15 cellular contexts compared by ENCODE assay signal in the genomic region with DNA sequence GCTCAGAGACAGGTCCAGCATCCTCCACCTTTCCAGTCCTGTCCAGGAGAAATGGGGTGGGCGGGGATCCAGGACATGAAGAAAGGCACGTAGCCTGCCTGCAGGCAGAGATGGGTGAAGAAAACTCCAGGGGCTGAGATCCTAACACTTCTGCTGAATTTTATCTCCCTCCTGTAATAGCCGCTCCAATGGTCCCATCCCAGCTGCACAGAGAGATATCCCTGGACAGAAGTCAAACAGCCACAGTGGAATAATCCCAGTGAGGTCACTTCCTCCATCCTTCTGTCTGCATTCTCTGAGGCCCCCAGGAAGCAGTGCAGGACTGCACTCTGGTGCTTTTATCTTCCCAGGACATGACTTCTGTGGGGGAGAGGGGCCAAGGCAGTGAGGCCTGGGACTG. TPM values are rescaled to one million over a fixed set of nuclear protein-coding genes. Genes with fewer than 3 reads are reported as not detected.
DNase-seq lines count a peak whose midpoint lies in the region; TF ChIP-seq lines count a peak whose summit lies in the region.
"Had no signal": no experiment of that assay in that cellular context is flagged by ENCODE, and none has a peak within 500 bp of the region (broad histone marks: within the 10 kb centered on the region; RNA-seq: fewer than 3 reads in every experiment).

No MANE protein-coding gene starts in this region.

- H3K4me3 Mint-ChIP-seq in endodermal cell (peak overlapping the region; percentile 3), mesothelial cell of epicardium (peak overlapping the region; percentile 14), chondrocyte (ENCODE audit: unreplicated experiment) (no peak overlapping the region)

- H3K9me3 ChIP-seq in endodermal cell (ENCODE audit: control insufficient read depth, low read length) = no peaks in the 10 kb centered on the region
- H3K9me3 ChIP-seq: breast epithelium, psoas muscle had no signal

- peaks cover 13% of the 10 kb centered on the region for H3K4me1 ChIP-seq in endodermal cell (ENCODE audit: control insufficient read depth, insufficient read depth, low read length)
- H3K4me1 ChIP-seq: psoas muscle had no signal

- H3K27me3 ChIP-seq in endodermal cell (ENCODE audit: control insufficient read depth, insufficient read depth, low read length, poor library complexity, severe bottlenecking) = no peaks in the 10 kb centered on the region
- H3K27me3 ChIP-seq: breast epithelium had no signal

- peak overlapping the region; percentile 81 for H3K27ac Mint-ChIP-seq in endodermal cell
- H3K27ac Mint-ChIP-seq in mesothelial cell of epicardium = peak overlapping the region; percentile 98
- H3K27ac Mint-ChIP-seq in chondrocyte (ENCODE audit: unreplicated experiment) = no peak overlapping the region
- H3K27ac Mint-ChIP-seq: activated T-helper 2 cell treated with anti-CD3 and anti-CD28 coated beads, Interferon-gamma antibody, Interleukin-2, Interleukin-4, amounts not matched to agents 10 μg/mL and 5 μg/mL and 100 μg/mL, durations not matched to agents 14 hours and 24 hours and 36 hours had no signal

- H3K36me3 ChIP-seq in endodermal cell (ENCODE audit: control insufficient read depth, insufficient read depth, low read length) = no peaks in the 10 kb centered on the region
- H3K36me3 ChIP-seq: breast epithelium had no signal

- H3K36me3 Mint-ChIP-seq in endodermal cell (ENCODE audit: low read depth) = no peaks in the 10 kb centered on the region
- H3K36me3 Mint-ChIP-seq in mesothelial cell of epicardium = no peaks in the 10 kb centered on the region
- no peaks in the 10 kb centered on the region for H3K36me3 Mint-ChIP-seq in chondrocyte (ENCODE audit: low read depth)

- H3K9me3 Mint-ChIP-seq in endodermal cell (no peaks in the 10 kb centered on the region), mesothelial cell of epicardium (no peaks in the 10 kb centered on the region), chondrocyte (ENCODE audit: low read depth) (no peaks in the 10 kb centered on the region)
- H3K9me3 Mint-ChIP-seq: activated T-helper 2 cell treated with anti-CD3 and anti-CD28 coated beads, Interferon-gamma antibody, Interleukin-2, Interleukin-4, amounts not matched to agents 10 μg/mL and 5 μg/mL and 100 μg/mL, durations not matched to agents 14 hours and 24 hours and 36 hours had no signal

- no peak overlapping the region for H3K4me3 ChIP-seq in endodermal cell (ENCODE audit: low read length)
- H3K4me3 ChIP-seq: breast epithelium, psoas muscle had no signal

- no peak overlapping the region for H3K9ac ChIP-seq in endodermal cell (ENCODE audit: extremely low read depth, low read length, poor library complexity, severe bottlenecking)

- H3K27ac ChIP-seq in endodermal cell (ENCODE audit: low read depth, low read length) = no peak overlapping the region
- H3K27ac ChIP-seq: psoas muscle had no signal

- WGBS in endodermal cell (ENCODE audit: insufficient coverage in 1 of 2, insufficient read length in 1 of 2), 2 experiments = 92 to 100% methylated on average over 1 to 3 of the region's 3 CpGs

- DNase-seq in EH (ENCODE audit: low read depth) (peak; percentile 81), NCI-H69 (lab: John Stamatoyannopoulos, UW) (peak; percentile 56), endodermal cell (no peak), mesothelial cell of epicardium (ENCODE audit: low spot score in 2 of 2, unreplicated experiment in 2 of 2) (no peak), chondrocyte (ENCODE audit: low spot score) (no peak), activated T-cell treated with anti-CD3 and anti-CD28 coated beads for 4 hours (no peak), midbrain (lab: John Stamatoyannopoulos, UW) (no peak)
- no peak for DNase-seq in activated naive CD4-positive, alpha-beta T cell (lab: John Stamatoyannopoulos, UW)
- DNase-seq: AML-193; psoas muscle; stimulated activated CD4-positive, alpha-beta T cell treated with anti-CD3 and anti-CD28 coated beads, Interleukin-4, amount 100 ng/mL, for 4 hours; stimulated activated naive CD4-positive, alpha-beta T cell had no signal

- H3K4me1 Mint-ChIP-seq in endodermal cell (peaks cover 56% of the 10 kb centered on the region), mesothelial cell of epicardium (peaks cover 76% of the 10 kb centered on the region), chondrocyte (ENCODE audit: low read depth) (peaks cover 46% of the 10 kb centered on the region)

- H3K27me3 Mint-ChIP-seq in endodermal cell (ENCODE audit: insufficient read depth) = no peaks in the 10 kb centered on the region
- H3K27me3 Mint-ChIP-seq in mesothelial cell of epicardium (ENCODE audit: low read depth) = no peaks in the 10 kb centered on the region
- no peaks in the 10 kb centered on the region for H3K27me3 Mint-ChIP-seq in chondrocyte (ENCODE audit: low read depth)

- TF ChIP-seq CTCF in endodermal cell (conservative IDR thresholded peaks at IDR 0.05) (no peak), mesothelial cell of epicardium (IDR thresholded peaks at IDR 0.05; ENCODE audit: unreplicated experiment) (no peak), chondrocyte (IDR thresholded peaks at IDR 0.05) (no peak)

RNA-seq across cellular contexts. Expression of gene KRT18, which starts 26.3 kb away (rescaled TPM):
- total RNA-seq in endodermal cell (1,000 to 10,000 TPM in 1 of 2 donors, 100 to 1,000 TPM in 1; 858 to 1,019 TPM), mesothelial cell of epicardium (714 to 762 TPM (median 725 TPM) in 3 replicates), chondrocyte (44.7 to 173 TPM (median 172 TPM) in 3 replicates)
- polyA plus RNA-seq in endodermal cell (2013, experiment 1 of 2) = 283 TPM
- 352 TPM for polyA plus RNA-seq in endodermal cell (2013, experiment 2 of 2)
- total RNA-seq: OCI-LY7 had no signal

RNA-seq across cellular contexts. Expression of gene EIF4B, which starts 31.1 kb away (rescaled TPM):
- total RNA-seq in endodermal cell (100 to 1,000 TPM; 596 to 655 TPM), mesothelial cell of epicardium (544 to 576 TPM (median 554 TPM) in 3 replicates), chondrocyte (270 to 336 TPM (median 323 TPM) in 3 replicates)
- 388 TPM for polyA plus RNA-seq in endodermal cell (2013, experiment 1 of 2)
- 341 TPM for polyA plus RNA-seq in endodermal cell (2013, experiment 2 of 2)

Comparison
In these comparisons a context has a peak if more than half of its experiments do, and no peak if none do; other contexts are left out.
1. DNase-seq: peak in EH (single experiment) and NCI-H69 (single experiment); none in endodermal cell (single experiment), mesothelial cell of epicardium (0 of 2), chondrocyte (single experiment), activated naive CD4-positive, alpha-beta T cell (0 of 4), activated T-cell treated with anti-CD3 and anti-CD28 coated beads for 4 hours (single experiment) and midbrain (single experiment).